Comparison of ENCODE assay signal across 8 cellular contexts in the genomic region with DNA sequence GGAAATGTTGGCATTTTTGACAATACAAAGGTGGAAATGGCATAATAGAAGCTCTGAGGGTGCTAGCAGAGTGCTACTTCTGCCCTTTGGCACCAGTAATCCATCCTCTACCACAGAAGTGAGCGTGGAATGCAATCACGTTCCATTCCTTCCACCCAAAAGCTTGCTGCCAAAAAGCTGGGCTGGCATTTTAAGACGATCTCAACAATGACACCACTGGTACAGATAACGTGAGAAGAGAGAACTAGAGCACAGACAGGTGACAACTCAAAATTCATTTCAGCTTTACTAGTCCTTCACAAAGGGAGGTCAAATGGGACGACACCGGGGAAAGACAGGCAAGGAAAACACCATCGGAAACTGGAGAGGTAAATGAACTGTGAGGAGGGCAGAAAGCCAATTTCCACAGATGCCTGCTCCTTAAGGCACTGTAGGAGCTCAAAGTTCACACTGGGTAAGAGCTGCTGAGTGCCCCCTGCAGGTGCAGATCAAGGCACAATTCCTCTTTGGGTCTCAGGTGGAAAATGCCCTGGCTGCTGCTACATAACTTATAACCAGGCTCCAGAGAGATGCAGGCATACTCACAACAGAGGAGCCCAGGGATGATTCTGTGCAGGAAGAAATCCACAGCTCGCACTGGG. TPM values are rescaled to one million over a fixed set of nuclear protein-coding genes. Genes with fewer than 3 reads are reported as not detected.
DNase-seq lines count a peak whose midpoint lies in the region; ATAC-seq and FAIRE-seq lines count a peak whose summit lies in the region.

No MANE protein-coding gene starts in this region.

- no peak for DNase-seq in activated T-cell treated with anti-CD3 and anti-CD28 coated beads, Interleukin-2, amount 50 U/mL, for 72 hours
- DNase-seq in activated T-cell treated with anti-CD3 and anti-CD28 coated beads, Interleukin-2, amount 50 U/mL, for 4 hours, result no peak
- DNase-seq in OCI-M1 (lab: John Stamatoyannopoulos, UW), result peak; percentile 12
- no peak for DNase-seq in left cardiac atrium
- DNase-seq in urothelium cell line (ENCODE audit: low spot score), result peak; percentile 41
- DNase-seq in GM19239 (ENCODE audit: insufficient read length, low spot score), result no peak

- no peaks in the 10 kb centered on the region for H3K27me3 Mint-ChIP-seq in activated T-cell treated with anti-CD3 and anti-CD28 coated beads, Interleukin-2, amount 50 U/mL, for 72 hours (ENCODE audit: low read depth)
- H3K27me3 Mint-ChIP-seq in activated T-cell treated with anti-CD3 and anti-CD28 coated beads, Interleukin-2, amount 50 U/mL, for 4 hours (ENCODE audit: low read depth), result no peaks in the 10 kb centered on the region

- H3K4me1 Mint-ChIP-seq in activated T-cell treated with anti-CD3 and anti-CD28 coated beads, Interleukin-2, amount 50 U/mL, for 72 hours (ENCODE audit: low read depth), result peaks cover 32% of the 10 kb centered on the region
- peaks cover 28% of the 10 kb centered on the region for H3K4me1 Mint-ChIP-seq in activated T-cell treated with anti-CD3 and anti-CD28 coated beads, Interleukin-2, amount 50 U/mL, for 4 hours (ENCODE audit: low read depth)

- peaks cover 1 to 11% of the 10 kb centered on the region in 2 donors for H3K36me3 Mint-ChIP-seq in activated T-cell treated with anti-CD3 and anti-CD28 coated beads, Interleukin-2, amount 50 U/mL, for 72 hours (ENCODE audit: insufficient read depth in 2 of 2)
- peaks cover 8% of the 10 kb centered on the region for H3K36me3 Mint-ChIP-seq in activated T-cell treated with anti-CD3 and anti-CD28 coated beads, Interleukin-2, amount 50 U/mL, for 4 hours (ENCODE audit: insufficient read depth)

- H3K27ac Mint-ChIP-seq in activated T-cell treated with anti-CD3 and anti-CD28 coated beads, Interleukin-2, amount 50 U/mL, for 72 hours, result peak overlapping the region; percentile 12

- no peak for ATAC-seq in activated T-cell treated with anti-CD3 and anti-CD28 coated beads, Interleukin-2, amount 50 U/mL, for 72 hours (replicated peaks in 1 of 2)
- ATAC-seq in activated T-cell treated with anti-CD3 and anti-CD28 coated beads, Interleukin-2, amount 50 U/mL, for 4 hours, result no peak
- ATAC-seq in left cardiac atrium, result peak; percentile 52 to 64
- ATAC-seq in HG03139 (IDR thresholded peaks at IDR 0.05; ENCODE audit: unreplicated experiment), result no peak
- ATAC-seq in GM18861 (IDR thresholded peaks at IDR 0.05; ENCODE audit: unreplicated experiment), result no peak

- intact Hi-C loops in left cardiac atrium (cut with DNase I), result no loop called here

- H3K9me3 Mint-ChIP-seq in activated T-cell treated with anti-CD3 and anti-CD28 coated beads, Interleukin-2, amount 50 U/mL, for 72 hours, result no peaks in the 10 kb centered on the region
- no peaks in the 10 kb centered on the region for H3K9me3 Mint-ChIP-seq in activated T-cell treated with anti-CD3 and anti-CD28 coated beads, Interleukin-2, amount 50 U/mL, for 4 hours

- FAIRE-seq in urothelium cell line (lab: Jason Lieb, UNC) (peak; percentile 42), GM19239 (lab: Jason Lieb, UNC) (no peak)

- H3K4me3 Mint-ChIP-seq in activated T-cell treated with anti-CD3 and anti-CD28 coated beads, Interleukin-2, amount 50 U/mL, for 72 hours, result no peak overlapping the region
- no peak overlapping the region for H3K4me3 Mint-ChIP-seq in activated T-cell treated with anti-CD3 and anti-CD28 coated beads, Interleukin-2, amount 50 U/mL, for 4 hours

RNA-seq across cellular contexts. Expression of a gene that starts 50.7 kb away (rescaled TPM):
- total RNA-seq in activated T-cell treated with anti-CD3 and anti-CD28 coated beads, Interleukin-2, amount 50 U/mL, for 72 hours, result not detected
- not detected for total RNA-seq in activated T-cell treated with anti-CD3 and anti-CD28 coated beads, Interleukin-2, amount 50 U/mL, for 4 hours
- 10 to 100 TPM in 1 of 2 donors, not detected in 1; 24.3 TPM for total RNA-seq in left cardiac atrium

Comparison
In these comparisons a context has a peak if more than half of its experiments do, and no peak if none do; other contexts are left out.
1. ATAC-seq: peak in left cardiac atrium (2 of 2); none in activated T-cell treated with anti-CD3 and anti-CD28 coated beads, Interleukin-2, amount 50 U/mL, for 72 hours (0 of 2), activated T-cell treated with anti-CD3 and anti-CD28 coated beads, Interleukin-2, amount 50 U/mL, for 4 hours (0 of 2), HG03139 (single experiment) and GM18861 (single experiment).
2. DNase-seq: peak in OCI-M1 (single experiment) and urothelium cell line (single experiment); none in activated T-cell treated with anti-CD3 and anti-CD28 coated beads, Interleukin-2, amount 50 U/mL, for 72 hours (0 of 2), activated T-cell treated with anti-CD3 and anti-CD28 coated beads, Interleukin-2, amount 50 U/mL, for 4 hours (single experiment), left cardiac atrium (single experiment) and GM19239 (single experiment).